19 cellular contexts compared by ENCODE assay signal in the genomic region with DNA sequence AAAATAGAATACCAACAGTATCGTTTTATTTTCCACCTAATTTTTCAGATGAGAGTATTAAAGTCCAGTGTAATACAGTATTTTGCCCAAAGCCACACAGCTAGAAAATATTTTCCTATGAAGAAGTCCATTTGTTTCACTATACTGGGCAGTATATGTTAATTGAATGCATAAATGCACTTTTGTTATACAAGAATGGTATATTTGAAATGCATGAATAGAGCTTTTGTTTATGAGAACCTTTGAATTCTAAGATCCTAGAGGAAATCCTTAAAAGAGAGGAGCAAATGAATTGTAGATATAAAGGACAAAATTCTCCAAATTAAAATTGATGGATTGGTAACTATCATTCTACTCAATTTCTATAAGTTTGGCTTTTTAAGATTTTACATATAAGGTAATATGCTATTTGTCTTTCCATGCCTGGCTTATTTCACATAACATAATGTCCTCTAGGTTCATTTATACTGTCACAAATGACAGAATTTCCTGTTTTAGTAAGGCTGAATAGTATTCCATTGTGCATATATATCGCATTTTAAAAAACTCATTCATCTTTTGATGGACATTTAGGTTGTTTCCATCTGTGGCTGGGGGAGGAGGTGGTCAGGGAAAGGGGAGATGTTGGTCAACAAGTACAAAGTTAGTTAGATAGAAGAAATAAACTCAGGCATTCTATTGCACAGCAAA.
A peak's percentile ranks its signal among the peaks of the same experiment; 100 is the strongest.
DNase-seq lines count a peak whose midpoint lies in the region; ATAC-seq and TF ChIP-seq lines count a peak whose summit lies in the region.
"Had no signal": no experiment of that assay in that cellular context is flagged by ENCODE, and none has a peak within 500 bp of the region (broad histone marks: within the 10 kb centered on the region; RNA-seq: fewer than 3 reads in every experiment).

No MANE protein-coding gene starts in this region.

- H4K20me1 ChIP-seq in GM23338 (replicated peaks; ENCODE audit: insufficient read depth), result no peaks in the 10 kb centered on the region

- H3K27ac ChIP-seq in GM23338 (ENCODE audit: low read depth), result no peak overlapping the region
- H3K27ac ChIP-seq: A549 had no signal

- H3K36me3 Mint-ChIP-seq in GM23338 (ENCODE audit: low read depth) (no peaks in the 10 kb centered on the region), neural crest cell (ENCODE audit: low read depth) (no peaks in the 10 kb centered on the region)
- H3K36me3 Mint-ChIP-seq: CD4-positive, alpha-beta memory T cell had no signal

- H3K4me2 ChIP-seq in GM23338, result peak overlapping the region; percentile 45
- H3K4me2 ChIP-seq: A549 had no signal

- H3K4me1 ChIP-seq in GM23338 (ENCODE audit: insufficient read depth), result peaks cover 14% of the 10 kb centered on the region
- H3K4me1 ChIP-seq: A549, HAP-1 had no signal

- no peak for ATAC-seq in GM23338
- ATAC-seq: A549 had no signal

- H3K27ac Mint-ChIP-seq in GM23338 (no peak overlapping the region), neural crest cell (ENCODE audit: unreplicated experiment) (peak overlapping the region; percentile 94)
- H3K27ac Mint-ChIP-seq: CD4-positive, alpha-beta memory T cell; HFFc6 had no signal

- H3K9me3 Mint-ChIP-seq in GM23338, result no peaks in the 10 kb centered on the region; the same call in 1 of the 3 replicates
- peaks cover 5% of the 10 kb centered on the region for H3K9me3 Mint-ChIP-seq in neural crest cell
- H3K9me3 Mint-ChIP-seq: HFFc6 had no signal

- no peaks in the 10 kb centered on the region for H3K79me2 ChIP-seq in GM23338 (replicated peaks; ENCODE audit: insufficient read depth)

- H3K4me1 Mint-ChIP-seq in GM23338 (peaks cover 16% of the 10 kb centered on the region), neural crest cell (peaks cover 8% of the 10 kb centered on the region)

- H3K27me3 ChIP-seq in GM23338 (ENCODE audit: insufficient read depth), result no peaks in the 10 kb centered on the region

- no peak for TF ChIP-seq CTCF in GM23338 (conservative IDR thresholded peaks at IDR 0.05; ENCODE audit: low read depth in 2 of 2)
- TF ChIP-seq CTCF in neural crest cell (conservative IDR thresholded peaks at IDR 0.05), result no peak

- H3K4me3 ChIP-seq in GM23338, result no peak overlapping the region
- H3K4me3 ChIP-seq: A549, HAP-1 had no signal

- H3F3A ChIP-seq in GM23338 (replicated peaks; ENCODE audit: low read depth), result no peaks in the 10 kb centered on the region

- no peaks in the 10 kb centered on the region for H3K36me3 ChIP-seq in GM23338 (ENCODE audit: insufficient read depth)
- H3K36me3 ChIP-seq: HAP-1 had no signal

- H3K4me3 Mint-ChIP-seq in GM23338, result no peak overlapping the region
- peak overlapping the region; percentile 27 for H3K4me3 Mint-ChIP-seq in neural crest cell
- H3K4me3 Mint-ChIP-seq: CD4-positive, alpha-beta memory T cell; HFFc6 had no signal

- H3K9me2 ChIP-seq in GM23338 (ENCODE audit: insufficient read depth), result peaks cover 3% of the 10 kb centered on the region; the same call in 1 of the 2 replicates

- no peak overlapping the region for H2AFZ ChIP-seq in GM23338

- peaks cover 2% of the 10 kb centered on the region for H3K27me3 Mint-ChIP-seq in GM23338 (ENCODE audit: insufficient read depth, low read depth, poor library complexity)
- H3K27me3 Mint-ChIP-seq in neural crest cell (ENCODE audit: low read depth), result no peaks in the 10 kb centered on the region

- DNase-seq in GM23338 (ENCODE audit: low spot score), result no peak
- peak; percentile 3 for DNase-seq in RPMI7951 (ENCODE audit: low read depth)
- no peak for DNase-seq in neural crest cell (ENCODE audit: low read depth, low spot score)
- DNase-seq in AG08395 (ENCODE audit: low spot score), result no peak
- no peak for DNase-seq in dedifferentiated amniotic fluid mesenchymal stem cell (ENCODE audit: extremely low spot score)
- DNase-seq in COLO668 (lab: John Stamatoyannopoulos, UW; ENCODE audit: unreplicated experiment), result no peak
- DNase-seq in RPMI8226, result no peak
- DNase-seq: 8988T; ACHN; C1 segment of cervical spinal cord; CD4-positive, alpha-beta memory T cell; DMS 273 treated with DMSO at 0.1 percent for 48 hours; DMS53; DMS79 treated with DMSO at 0.1 percent for 48 hours; GF-D8; GOT3; HFFc6 had no signal

TF ChIP-seq in GM23338, 12 proteins besides CTCF, POLR2A, EP300 and RAD21:
- TF ChIP-seq EZH2 (IDR thresholded peaks at IDR 0.05; ENCODE audit: low read depth, unreplicated experiment), result no peak
- TF ChIP-seq EZH2phosphoT487 (IDR thresholded peaks at IDR 0.05; ENCODE audit: unreplicated experiment), result no peak
- no peak for TF ChIP-seq STAT1 (IDR thresholded peaks at IDR 0.05; ENCODE audit: unreplicated experiment)
